Comparison of ENCODE assay signal across 25 cellular contexts in the genomic region with DNA sequence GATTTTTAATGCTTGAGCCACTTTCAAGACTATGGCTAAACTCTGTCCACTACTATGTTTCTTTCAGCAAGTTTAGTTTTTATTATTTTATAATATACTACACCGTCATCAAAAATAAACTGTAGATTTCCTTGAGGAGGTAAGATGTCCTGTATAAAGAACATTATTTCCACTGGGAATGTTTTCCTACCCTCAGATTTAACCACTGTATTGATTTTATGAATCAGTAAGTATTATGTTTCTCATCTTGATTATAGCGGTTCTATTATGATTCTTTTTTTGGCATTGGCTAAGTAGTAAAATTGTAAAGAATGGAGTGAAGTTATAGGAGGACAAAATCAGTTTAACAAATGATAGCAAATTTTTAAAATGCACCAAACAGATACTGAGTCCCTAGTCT.
"Had no signal": no experiment of that assay in that cellular context is flagged by ENCODE, and none has a peak within 500 bp of the region (broad histone marks: within the 10 kb centered on the region; RNA-seq: fewer than 3 reads in every experiment).

No MANE protein-coding gene starts in this region.

- H3K36me3 ChIP-seq: neutrophil, prostate gland, sigmoid colon, thoracic aorta had no signal

- H3K4me2 ChIP-seq: hepatocyte had no signal

- H3K4me1 ChIP-seq: foreskin keratinocyte, gastroesophageal sphincter, prostate gland, upper lobe of left lung had no signal

- ATAC-seq: esophagus mucosa; foreskin keratinocyte; gastroesophageal sphincter; heart left ventricle; left lobe of liver; mucosa of descending colon; natural killer cell treated with Interleukin-12 subunit alpha and Interleukin-12 subunit beta and Interleukin-15 and Interleukin-18, amount 100 ng/mL, for 72 hours; right cardiac atrium; stimulated activated memory B cell treated with anti-CD40 and anti-IgM and Interleukin-4, amounts not matched to agents 10 μg/mL and 1 μg/mL and 100 μg/mL, for 72 hours; stimulated activated naive CD8-positive, alpha-beta T cell treated with anti-CD3 and anti-CD28 coated beads, Interleukin-15, Interleukin-2, amounts not matched to agents 100 U/mL and 50 U/mL, for 24 hours had no signal

- DNase-seq: effector CD8-positive, alpha-beta T cell; endodermal cell; foreskin keratinocyte; heart left ventricle; kidney; mucosa of descending colon; naive B cell; right cardiac atrium; sigmoid colon; spleen; stimulated activated CD4-positive, alpha-beta T cell treated with anti-CD3 and anti-CD28 coated beads, Interleukin-4, amount 100 ng/mL, for 4 hours; stimulated activated naive CD8-positive, alpha-beta T cell treated with anti-CD3 and anti-CD28 coated beads, Interleukin-15, Interleukin-2, amounts not matched to agents 100 U/mL and 50 U/mL, for 24 hours; upper lobe of left lung had no signal

- H3K27me3 ChIP-seq: foreskin keratinocyte, gastroesophageal sphincter, heart left ventricle, hepatocyte, neutrophil, sigmoid colon, spleen, tibial nerve, upper lobe of left lung had no signal

- H3K4me3 ChIP-seq: gastroesophageal sphincter, heart left ventricle, hepatocyte, lung, mucosa of descending colon, prostate gland, sigmoid colon, skin epidermis, spleen, thoracic aorta, tibial nerve, upper lobe of left lung had no signal

- H3K9me3 ChIP-seq: gastroesophageal sphincter, mucosa of descending colon, neutrophil, prostate gland, sigmoid colon, thoracic aorta, tibial nerve, upper lobe of left lung had no signal
